ENCODE assay signal across 26 cellular contexts in the genomic region with DNA sequence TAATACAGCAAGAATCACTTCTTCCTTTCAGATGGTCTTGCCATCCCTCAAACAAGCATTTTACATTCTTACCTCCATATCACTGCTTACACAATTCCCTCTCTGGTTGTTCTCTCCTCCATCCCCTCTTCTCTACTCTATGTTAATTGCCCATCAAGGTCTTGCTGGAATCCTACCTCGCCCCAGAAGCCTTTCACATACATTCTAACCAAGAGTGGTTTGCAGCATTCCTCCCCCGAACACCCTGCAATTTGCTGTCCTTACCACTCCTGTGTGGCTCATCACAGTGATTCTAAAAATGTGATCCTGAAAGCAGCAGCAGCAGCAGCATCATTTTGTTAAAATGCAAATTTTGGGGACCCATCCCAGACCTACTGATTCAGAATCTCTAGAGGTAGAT.
"Had no signal": no experiment of that assay in that cellular context is flagged by ENCODE, and none has a peak within 500 bp of the region (broad histone marks: within the 10 kb centered on the region; RNA-seq: fewer than 3 reads in every experiment).

No MANE protein-coding gene starts in this region.

- H3K27me3 ChIP-seq: brain microvascular endothelial cell, sigmoid colon, spleen, upper lobe of right lung had no signal

- H3K4me3 ChIP-seq: coronary artery, lung, sigmoid colon, spleen, thoracic aorta, upper lobe of right lung had no signal

- H3K4me3 Mint-ChIP-seq: activated naive CD4-positive, alpha-beta T cell treated with anti-CD3 and anti-CD28 coated beads, Interleukin-2, amount 10 ng/mL, durations not matched to agents 7 days and 5 days; activated naive CD8-positive, alpha-beta T cell treated with anti-CD3 and anti-CD28 coated beads, Interleukin-2, amount 50 U/mL, for 24 hours; mesothelial cell of epicardium; nephron; stimulated activated memory B cell treated with anti-CD40 and anti-IgM and Interleukin-4, amounts not matched to agents 10 μg/mL and 1 μg/mL and 100 μg/mL, for 72 hours had no signal

- ATAC-seq: activated naive CD8-positive, alpha-beta T cell treated with anti-CD3 and anti-CD28 coated beads, Interleukin-2, amount 50 U/mL, for 24 hours; stimulated activated memory B cell treated with anti-CD40 and anti-IgM and Interleukin-4, amounts not matched to agents 10 μg/mL and 1 μg/mL and 100 μg/mL, for 72 hours; upper lobe of right lung had no signal

- H3K36me3 Mint-ChIP-seq: mesothelial cell of epicardium; stimulated activated memory B cell treated with anti-CD40 and anti-IgM and Interleukin-4, amounts not matched to agents 10 μg/mL and 1 μg/mL and 100 μg/mL, for 72 hours had no signal

- H3K27ac ChIP-seq: brain microvascular endothelial cell, coronary artery, sigmoid colon, spleen, thoracic aorta, upper lobe of right lung had no signal

- H3K9me3 ChIP-seq: sigmoid colon, thoracic aorta, upper lobe of right lung had no signal

- H3K36me3 ChIP-seq: brain microvascular endothelial cell, sigmoid colon, spleen, thoracic aorta, upper lobe of right lung had no signal

- H3K4me1 ChIP-seq: upper lobe of right lung had no signal

- H3K27me3 Mint-ChIP-seq: activated naive CD4-positive, alpha-beta T cell treated with anti-CD3 and anti-CD28 coated beads, Interleukin-2, amount 10 ng/mL, durations not matched to agents 7 days and 5 days; activated naive CD8-positive, alpha-beta T cell treated with anti-CD3 and anti-CD28 coated beads, Interleukin-2, amount 50 U/mL, for 24 hours; stimulated activated memory B cell treated with anti-CD40 and anti-IgM and Interleukin-4, amounts not matched to agents 10 μg/mL and 1 μg/mL and 100 μg/mL, for 72 hours had no signal

- DNase-seq: activated CD4-positive, alpha-beta T cell treated with anti-CD3 and anti-CD28 coated beads, Interleukin-2, amount 50 U/mL, for 1 hour; activated CD8-positive, alpha-beta memory T cell treated with anti-CD3 and anti-CD28 coated beads, Interleukin-2, amount 50 U/mL, for 4 hours; activated effector memory CD4-positive, alpha-beta T cell treated with Interleukin-2 at 50 U/mL for 16 hours; activated naive CD4-positive, alpha-beta T cell treated with anti-CD3 and anti-CD28 coated beads, Interleukin-2, amount 10 ng/mL, durations not matched to agents 7 days and 5 days; activated naive CD8-positive, alpha-beta T cell treated with anti-CD3 and anti-CD28 coated beads, Interleukin-2, amount 50 U/mL, for 24 hours; activated T-cell treated with anti-CD3 and anti-CD28 coated beads, Interleukin-2, amount 50 U/mL, for 48 hours; aorta; brain microvascular endothelial cell; central memory CD4-positive, alpha-beta T cell; erythroblast; foreskin melanocyte; hypothalamus; nucleus accumbens; posterior cingulate gyrus; sigmoid colon; spleen; stimulated activated CD4-positive, alpha-beta T cell treated with anti-CD3 and anti-CD28 coated beads, Interleukin-4, amount 100 ng/mL, for 4 hours; T-helper 1 cell; T-helper 9 cell; upper lobe of right lung had no signal

- H3K4me1 Mint-ChIP-seq: activated naive CD4-positive, alpha-beta T cell treated with anti-CD3 and anti-CD28 coated beads, Interleukin-2, amount 10 ng/mL, durations not matched to agents 7 days and 5 days; mesothelial cell of epicardium; stimulated activated memory B cell treated with anti-CD40 and anti-IgM and Interleukin-4, amounts not matched to agents 10 μg/mL and 1 μg/mL and 100 μg/mL, for 72 hours had no signal

- H3K9me3 Mint-ChIP-seq: activated naive CD4-positive, alpha-beta T cell treated with anti-CD3 and anti-CD28 coated beads, Interleukin-2, amount 10 ng/mL, durations not matched to agents 7 days and 5 days; activated naive CD8-positive, alpha-beta T cell treated with anti-CD3 and anti-CD28 coated beads, Interleukin-2, amount 50 U/mL, for 24 hours; mesothelial cell of epicardium; nephron; stimulated activated memory B cell treated with anti-CD40 and anti-IgM and Interleukin-4, amounts not matched to agents 10 μg/mL and 1 μg/mL and 100 μg/mL, for 72 hours had no signal

- H3K27ac Mint-ChIP-seq: activated naive CD4-positive, alpha-beta T cell treated with anti-CD3 and anti-CD28 coated beads, Interleukin-2, amount 10 ng/mL, durations not matched to agents 7 days and 5 days; activated naive CD8-positive, alpha-beta T cell treated with anti-CD3 and anti-CD28 coated beads, Interleukin-2, amount 50 U/mL, for 24 hours; mesothelial cell of epicardium; nephron; stimulated activated memory B cell treated with anti-CD40 and anti-IgM and Interleukin-4, amounts not matched to agents 10 μg/mL and 1 μg/mL and 100 μg/mL, for 72 hours had no signal
